ENCODE assay signal across 21 cellular contexts in the genomic region with DNA sequence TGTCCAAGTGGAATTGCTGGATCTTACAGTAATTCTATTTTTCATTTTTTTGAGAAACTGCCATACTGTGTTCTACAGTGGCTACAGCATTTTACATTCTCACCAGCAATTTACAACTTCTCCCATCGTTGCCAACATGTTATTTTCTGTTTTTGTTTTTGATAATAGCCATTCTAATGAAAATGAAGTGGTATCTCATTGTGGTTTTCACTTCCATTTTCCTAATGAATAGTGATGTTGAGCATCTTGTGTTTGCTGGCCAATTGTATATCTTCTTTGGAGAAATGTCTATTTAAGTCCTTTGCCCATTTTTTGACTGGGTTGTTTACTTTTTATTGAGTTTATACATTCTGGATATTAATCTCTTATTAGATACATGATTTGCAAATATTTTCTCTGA.
"Had no signal": no experiment of that assay in that cellular context is flagged by ENCODE, and none has a peak within 500 bp of the region (broad histone marks: within the 10 kb centered on the region; RNA-seq: fewer than 3 reads in every experiment).

No MANE protein-coding gene starts in this region.

- ATAC-seq: esophagus mucosa; heart right ventricle; naive thymus-derived CD4-positive, alpha-beta T cell; sciatic nerve had no signal

- H3K4me1 ChIP-seq: suprapubic skin, thyroid gland had no signal

- H3K36me3 ChIP-seq: suprapubic skin, thyroid gland had no signal

- FAIRE-seq: frontal cortex, urothelium cell line had no signal

- H3K9me3 ChIP-seq: spleen, suprapubic skin, thyroid gland had no signal

- DNase-seq: dorsolateral prefrontal cortex; effector CD8-positive, alpha-beta T cell; heart right ventricle; hypothalamus; kidney glomerular epithelial cell; naive thymus-derived CD4-positive, alpha-beta T cell; posterior cingulate gyrus; spleen; stimulated activated CD4-positive, alpha-beta T cell treated with anti-CD3 and anti-CD28 coated beads, Interleukin-15, amount 100 ng/mL, for 24 hours; stimulated activated CD4-positive, alpha-beta T cell treated with anti-CD3 and anti-CD28 coated beads, Interleukin-1b, Interleukin-23, amount 100 ng/mL, for 48 hours; stimulated activated CD4-positive, alpha-beta T cell treated with anti-CD3 and anti-CD28 coated beads, Interleukin-4, amount 100 ng/mL, for 4 hours; stimulated activated naive CD4-positive, alpha-beta T cell treated with Interleukin-2 at 50 U/mL for 16 hours; thyroid gland had no signal

- H3K4me3 Mint-ChIP-seq: naive thymus-derived CD4-positive, alpha-beta T cell; neural crest cell; type B pancreatic cell had no signal

- H3K27me3 Mint-ChIP-seq: naive thymus-derived CD4-positive, alpha-beta T cell; type B pancreatic cell had no signal

- H3K27me3 ChIP-seq: dorsolateral prefrontal cortex, heart right ventricle, spleen, suprapubic skin, thyroid gland had no signal

- H3K4me3 ChIP-seq: coronary artery, dorsolateral prefrontal cortex, heart right ventricle, spleen, suprapubic skin, thyroid gland had no signal

- H3K27ac Mint-ChIP-seq: type B pancreatic cell had no signal

- H3K27ac ChIP-seq: coronary artery, dorsolateral prefrontal cortex, spleen, suprapubic skin, thyroid gland had no signal

- H3K4me1 Mint-ChIP-seq: neural crest cell had no signal
